Comparison of ENCODE assay signal across 8 cellular contexts in genomic region chr17:82963104-82963950, GRCh38.
DNase-seq lines count a peak whose midpoint lies in the region; TF ChIP-seq lines count a peak whose summit lies in the region.

No MANE protein-coding gene starts in this region.

- H3K9me3 ChIP-seq in SJSA1 (replicated peaks): no peaks in the 10 kb centered on the region

- H3K4me1 ChIP-seq in SJSA1 (replicated peaks): peaks cover 4% of the 10 kb centered on the region

- H3K27ac ChIP-seq in SJSA1 (no peak overlapping the region), coronary artery (peak overlapping the region in 1 of 2 donors; percentile 83)

- H3K4me3 ChIP-seq in SJSA1 (no peak overlapping the region), coronary artery (peak overlapping the region; percentile 56), kidney epithelial cell (ENCODE audit: low read depth, low read length) (no peak overlapping the region)

- H3K36me3 ChIP-seq in SJSA1 (peaks cover 5% of the 10 kb centered on the region), kidney epithelial cell (ENCODE audit: control insufficient read depth, insufficient read depth, low read length) (no peaks in the 10 kb centered on the region)

- no peak overlapping the region for H3K27ac Mint-ChIP-seq in activated naive CD4-positive, alpha-beta T cell treated with anti-CD3 and anti-CD28 coated beads, Interleukin-2, amount 10 ng/mL, durations not matched to agents 7 days and 5 days

- no peaks in the 10 kb centered on the region for H3K27me3 Mint-ChIP-seq in activated naive CD4-positive, alpha-beta T cell treated with anti-CD3 and anti-CD28 coated beads, Interleukin-2, amount 10 ng/mL, durations not matched to agents 7 days and 5 days

- CTCF ChIA-PET in activated naive CD4-positive, alpha-beta T cell treated with anti-CD3 and anti-CD28 coated beads, Interleukin-2, amount 10 ng/mL, durations not matched to agents 7 days and 5 days (lab: Charles Lee): no interaction called here

- H3K4me3 Mint-ChIP-seq in activated naive CD4-positive, alpha-beta T cell treated with anti-CD3 and anti-CD28 coated beads, Interleukin-2, amount 10 ng/mL, durations not matched to agents 7 days and 5 days: no peak overlapping the region

- TF ChIP-seq CTCF in coronary artery (IDR thresholded peaks at IDR 0.05): peak; percentile 73
- peak; percentile 92 for TF ChIP-seq CTCF in kidney epithelial cell (IDR thresholded peaks at IDR 0.05; ENCODE audit: insufficient read depth, low read length, poor library complexity, severe bottlenecking)

- H3K27me3 ChIP-seq in SJSA1 (replicated peaks) (no peaks in the 10 kb centered on the region), kidney epithelial cell (ENCODE audit: control insufficient read depth, insufficient read depth, low read length) (peaks cover 3% of the 10 kb centered on the region)

- DNase-seq in activated naive CD4-positive, alpha-beta T cell treated with anti-CD3 and anti-CD28 coated beads, Interleukin-2, amount 10 ng/mL, durations not matched to agents 7 days and 5 days: peak; percentile 69
- DNase-seq in activated naive CD4-positive, alpha-beta T cell treated with Interleukin-2 at 50 U/mL for 16 hours: no peak
- peak; percentile 69 to 82 for DNase-seq in SJSA1 (ENCODE audit: low read depth in 1 of 2, low spot score in 2 of 2)
- peak; percentile 87 for DNase-seq in coronary artery (ENCODE audit: low spot score)
- DNase-seq in kidney epithelial cell (ENCODE audit: low read depth): no peak
- DNase-seq in stimulated activated CD8-positive, alpha-beta memory T cell treated with anti-CD3 and anti-CD28 coated beads, Interleukin-12 subunit alpha, Interleukin-12 subunit beta, amount 100 ng/mL, for 1 hour (ENCODE audit: low read depth): peak; percentile 9
- DNase-seq in cortex of kidney (lab: John Stamatoyannopoulos, UW): no peak
- no peak for DNase-seq in NOMO-1 (lab: John Stamatoyannopoulos, UW; ENCODE audit: unreplicated experiment in 2 of 2)

- peaks cover 8% of the 10 kb centered on the region for H3K36me3 Mint-ChIP-seq in activated naive CD4-positive, alpha-beta T cell treated with anti-CD3 and anti-CD28 coated beads, Interleukin-2, amount 10 ng/mL, durations not matched to agents 7 days and 5 days

- H3K4me1 Mint-ChIP-seq in activated naive CD4-positive, alpha-beta T cell treated with anti-CD3 and anti-CD28 coated beads, Interleukin-2, amount 10 ng/mL, durations not matched to agents 7 days and 5 days: peaks cover 11% of the 10 kb centered on the region

- H3K9me3 Mint-ChIP-seq in activated naive CD4-positive, alpha-beta T cell treated with anti-CD3 and anti-CD28 coated beads, Interleukin-2, amount 10 ng/mL, durations not matched to agents 7 days and 5 days: peaks cover 4% of the 10 kb centered on the region

Comparison
In these comparisons a context has a peak if more than half of its experiments do, and no peak if none do; other contexts are left out.
1. DNase-seq: peak in activated naive CD4-positive, alpha-beta T cell treated with anti-CD3 and anti-CD28 coated beads, Interleukin-2, amount 10 ng/mL, durations not matched to agents 7 days and 5 days (single experiment), SJSA1 (2 of 2), coronary artery (single experiment) and stimulated activated CD8-positive, alpha-beta memory T cell treated with anti-CD3 and anti-CD28 coated beads, Interleukin-12 subunit alpha, Interleukin-12 subunit beta, amount 100 ng/mL, for 1 hour (single experiment); none in activated naive CD4-positive, alpha-beta T cell treated with Interleukin-2 at 50 U/mL for 16 hours (single experiment), kidney epithelial cell (single experiment), cortex of kidney (single experiment) and NOMO-1 (0 of 2).